ENCODE assay signal across 1 cellular context in the genomic region with DNA sequence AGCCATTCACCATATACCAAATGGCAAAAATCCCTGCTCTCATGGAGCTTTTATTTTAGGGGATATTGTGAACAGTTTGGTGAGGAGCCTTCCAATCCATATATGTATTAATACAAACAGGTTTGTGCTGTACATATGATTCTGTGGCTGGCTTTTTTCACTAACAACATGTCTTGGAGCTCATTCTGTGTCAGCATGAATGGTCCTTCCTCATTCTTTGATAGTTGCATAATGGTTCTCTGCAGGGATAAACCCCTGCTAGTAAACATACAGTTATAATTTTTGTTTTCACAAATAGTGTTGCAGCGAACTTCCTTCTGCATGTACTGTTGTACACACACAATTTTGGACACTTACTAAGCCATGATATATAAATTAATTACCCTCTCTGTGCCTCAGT.
A peak's percentile ranks its signal among the peaks of the same experiment; 100 is the strongest.
TF ChIP-seq lines count a peak whose summit lies in the region.

No MANE protein-coding gene starts in this region.

TF ChIP-seq in IMR-90, 13 proteins besides CTCF, POLR2A, EP300 and RAD21:
- TF ChIP-seq FOS (IDR thresholded peaks at IDR 0.05; ENCODE audit: low read depth, low read length) (no peak), BHLHE40 (IDR thresholded peaks at IDR 0.05; ENCODE audit: low read depth, low read length) (no peak), RFX5 (IDR thresholded peaks at IDR 0.05; ENCODE audit: low read depth, low read length) (no peak), SMC3 (IDR thresholded peaks at IDR 0.05; ENCODE audit: low read depth, low read length) (no peak), CEBPB (IDR thresholded peaks at IDR 0.05; ENCODE audit: low read depth, low read length) (peak; percentile 46)
